ENCODE assay signal across 9 cellular contexts in genomic region chr7:50197547-50197946, GRCh38.
DNase-seq lines count a peak whose midpoint lies in the region; ATAC-seq and TF ChIP-seq lines count a peak whose summit lies in the region.
"Had no signal": no experiment of that assay in that cellular context is flagged by ENCODE, and none has a peak within 500 bp of the region (broad histone marks: within the 10 kb centered on the region; RNA-seq: fewer than 3 reads in every experiment).

No MANE protein-coding gene starts in this region.

- H3K4me3 ChIP-seq in mammary epithelial cell (replicated peaks in 1 of 3; ENCODE audit: insufficient read depth in 1 of 3, low read depth in 2 of 3, low read length in 3 of 3) (no peak overlapping the region), ovary (no peak overlapping the region)

- no peaks in the 10 kb centered on the region for H4K20me1 ChIP-seq in mammary epithelial cell (ENCODE audit: insufficient read depth, low read length)

- H3K9me3 Mint-ChIP-seq in MCF 10A (ENCODE audit: unreplicated experiment) = no peaks in the 10 kb centered on the region
- H3K9me3 Mint-ChIP-seq: T-helper 1 cell treated with Interleukin-12 subunit alpha and Interleukin-12 subunit beta and Interleukin-4 antibody, amounts not matched to agents 30 μg/mL and 1 μg/mL, for 36 hours had no signal

- no peak overlapping the region for H3K4me2 ChIP-seq in mammary epithelial cell (ENCODE audit: insufficient read depth, low read depth, low read length)

- BruUV-seq in MCF 10A (replicated peaks; lab: Mats Ljungman, UMichigan) (no TSS peak), mammary epithelial cell (replicated peaks; lab: Mats Ljungman, UMichigan) (no TSS peak)

- intact Hi-C loops in MCF 10A (cut with micrococcal nuclease) = no loop called here
- intact Hi-C loops in mammary epithelial cell (cut with micrococcal nuclease) = no loop called here
- intact Hi-C loops in ovary (cut with DNase I) = no loop called here

- no peak overlapping the region for H3K27ac Mint-ChIP-seq in MCF 10A (ENCODE audit: low read depth, unreplicated experiment)
- H3K27ac Mint-ChIP-seq: T-helper 1 cell treated with Interleukin-12 subunit alpha and Interleukin-12 subunit beta and Interleukin-4 antibody, amounts not matched to agents 30 μg/mL and 1 μg/mL, for 36 hours had no signal

- TF ChIP-seq CTCF in MCF 10A (IDR thresholded peaks at IDR 0.05; ENCODE audit: unreplicated experiment) (no peak), mammary epithelial cell (conservative IDR thresholded peaks at IDR 0.05 in 1 of 2, IDR thresholded peaks at IDR 0.05 in 1 of 2; ENCODE audit: extremely low read depth in 1 of 2, insufficient read depth in 1 of 2, low read depth in 1 of 2, low read length in 2 of 2) (no peak), ovary (IDR thresholded peaks at IDR 0.05) (no peak)

- H3K27me3 ChIP-seq in mammary epithelial cell (ENCODE audit: insufficient read depth, low read length) (no peaks in the 10 kb centered on the region), ovary (no peaks in the 10 kb centered on the region)

- no peak for TF ChIP-seq EP300 in ovary (IDR thresholded peaks at IDR 0.05)

- no peak for TF ChIP-seq POLR2A in ovary (IDR thresholded peaks at IDR 0.05)

- no peak overlapping the region for H3K9ac ChIP-seq in mammary epithelial cell (ENCODE audit: insufficient read depth, low read length)

- H3K36me3 Mint-ChIP-seq in MCF 10A (ENCODE audit: insufficient read depth, unreplicated experiment) = no peaks in the 10 kb centered on the region

- dilution Hi-C loops in mammary epithelial cell (cut with HindIII; ENCODE audit: low sequenced_read_pairs) = no loop called here

- CTCF ChIA-PET in MCF 10A (lab: Yijun Ruan, JAX) = interaction anchor here (0.7 to 1.9 kb wide), 6 partner anchors 8 to 965 kb away, joined by 3 to 9 read pairs (median 4); no protein-coding TSS in a partner anchor
- CTCF ChIA-PET in mammary epithelial cell (lab: Charles Lee; ENCODE audit: low non-redundant PET) = no interaction called here

- H3K27ac ChIP-seq in mammary epithelial cell (ENCODE audit: insufficient read depth, low read depth, low read length) (no peak overlapping the region), ovary (no peak overlapping the region)

- DNase-seq in MCF 10A (ENCODE audit: unreplicated experiment) (peak; percentile 74), mammary epithelial cell (no peak), activated T-cell treated with anti-CD3 and anti-CD28 coated beads for 48 hours (ENCODE audit: low read depth) (peak; percentile 75), NCI-H1048 (lab: John Stamatoyannopoulos, UW) (no peak), ovary (no peak), dedifferentiated amniotic fluid mesenchymal stem cell (ENCODE audit: extremely low spot score) (no peak)
- DNase-seq in stimulated activated CD4-positive, alpha-beta T cell treated with anti-CD3 and anti-CD28 coated beads, Interleukin-1b, Interleukin-23, amount 100 ng/mL, for 48 hours = peak; percentile 90

- H3K36me3 ChIP-seq in mammary epithelial cell (ENCODE audit: insufficient read depth, low read length) (no peaks in the 10 kb centered on the region), ovary (no peaks in the 10 kb centered on the region)

- H3K4me1 ChIP-seq in mammary epithelial cell (ENCODE audit: insufficient read depth, low read length) = no peaks in the 10 kb centered on the region
- no peaks in the 10 kb centered on the region for H3K4me1 ChIP-seq in ovary (ENCODE audit: insufficient read depth)

- H3K79me2 ChIP-seq in mammary epithelial cell (ENCODE audit: insufficient read depth, low read length) = no peaks in the 10 kb centered on the region

- H2AFZ ChIP-seq in mammary epithelial cell (ENCODE audit: low read depth, low read length) = no peak overlapping the region

- H3K4me1 Mint-ChIP-seq in MCF 10A (ENCODE audit: insufficient read depth, unreplicated experiment) = no peaks in the 10 kb centered on the region

- peaks cover 64% of the 10 kb centered on the region for H3K27me3 Mint-ChIP-seq in MCF 10A (ENCODE audit: insufficient read depth, unreplicated experiment)

- WGBS in mammary epithelial cell (ENCODE audit: low coverage, missing lambda C conversion rate) = 80% methylated on average over 9 of the region's 9 CpGs
- WGBS in ovary, 3 donors = 50 to 57% (median 51%) methylated on average over 9 of the region's 9 CpGs

- POLR2A ChIA-PET in MCF 10A (lab: Yijun Ruan, JAX) = no interaction called here

- in situ Hi-C loops in mammary epithelial cell (cut with MboI; ENCODE audit: low sequenced_read_pairs in 2 of 2) = no loop called here

- peak; percentile 84 for ATAC-seq in HG03439 (IDR thresholded peaks at IDR 0.05; ENCODE audit: unreplicated experiment)

- H3K9me3 ChIP-seq in mammary epithelial cell (replicated peaks; ENCODE audit: insufficient read depth, low read length) = no peaks in the 10 kb centered on the region
- H3K9me3 ChIP-seq in ovary = no peaks in the 10 kb centered on the region

- H3K4me3 Mint-ChIP-seq in MCF 10A (ENCODE audit: unreplicated experiment) = no peak overlapping the region
- H3K4me3 Mint-ChIP-seq: T-helper 1 cell treated with Interleukin-12 subunit alpha and Interleukin-12 subunit beta and Interleukin-4 antibody, amounts not matched to agents 30 μg/mL and 1 μg/mL, for 36 hours had no signal

Comparison
In these comparisons a context has a peak if more than half of its experiments do, and no peak if none do; other contexts are left out.
1. DNase-seq: peak in MCF 10A (single experiment), activated T-cell treated with anti-CD3 and anti-CD28 coated beads for 48 hours (single experiment) and stimulated activated CD4-positive, alpha-beta T cell treated with anti-CD3 and anti-CD28 coated beads, Interleukin-1b, Interleukin-23, amount 100 ng/mL, for 48 hours (single experiment); none in mammary epithelial cell (single experiment), NCI-H1048 (single experiment), ovary (0 of 5) and dedifferentiated amniotic fluid mesenchymal stem cell (single experiment).